ENCODE assay signal across 9 cellular contexts in genomic region chr1:47738560-47739182, GRCh38.
DNase-seq lines count a peak whose midpoint lies in the region; ATAC-seq and TF ChIP-seq lines count a peak whose summit lies in the region.
"Had no signal": no experiment of that assay in that cellular context is flagged by ENCODE, and none has a peak within 500 bp of the region (broad histone marks: within the 10 kb centered on the region; RNA-seq: fewer than 3 reads in every experiment).

No MANE protein-coding gene starts in this region.

- TF ChIP-seq CTCF in NB4 (IDR thresholded peaks at IDR 0.05; ENCODE audit: low read depth, low read length), result peak; percentile 65
- peak; percentile 80 to 87 for TF ChIP-seq CTCF in brain (conservative IDR thresholded peaks at IDR 0.05)
- TF ChIP-seq CTCF in kidney epithelial cell (IDR thresholded peaks at IDR 0.05; ENCODE audit: insufficient read depth, low read length, poor library complexity, severe bottlenecking), result peak; percentile 85
- TF ChIP-seq CTCF in natural killer cell (IDR thresholded peaks at IDR 0.05), result no peak

- H3K27me3 ChIP-seq in kidney epithelial cell (ENCODE audit: control insufficient read depth, insufficient read depth, low read length), result no peaks in the 10 kb centered on the region

- H3K27ac Mint-ChIP-seq in brain (no peak overlapping the region), natural killer cell (no peak overlapping the region)
- H3K27ac Mint-ChIP-seq: IgD-negative memory B cell had no signal

- ATAC-seq in HG03378 (IDR thresholded peaks at IDR 0.05; ENCODE audit: unreplicated experiment), result no peak
- no peak for ATAC-seq in natural killer cell

- H3K27me3 Mint-ChIP-seq in brain, result peaks cover 47% of the 10 kb centered on the region
- peaks cover 23 to 53% of the 10 kb centered on the region in 2 donors for H3K27me3 Mint-ChIP-seq in natural killer cell (ENCODE audit: low read depth in 2 of 2)

- no peaks in the 10 kb centered on the region for H3K36me3 Mint-ChIP-seq in brain
- H3K36me3 Mint-ChIP-seq in natural killer cell, result peaks cover 8% of the 10 kb centered on the region
- H3K36me3 Mint-ChIP-seq: IgD-negative memory B cell had no signal

- H3K36me3 ChIP-seq in kidney epithelial cell (ENCODE audit: control insufficient read depth, insufficient read depth, low read length), result no peaks in the 10 kb centered on the region

- no peak overlapping the region for H3K4me3 Mint-ChIP-seq in brain
- H3K4me3 Mint-ChIP-seq in natural killer cell, result no peak overlapping the region
- H3K4me3 Mint-ChIP-seq: IgD-negative memory B cell had no signal

- peaks cover 7 to 23% (median 16%) of the 10 kb centered on the region in 5 experiments for H3K9me3 Mint-ChIP-seq in brain
- H3K9me3 Mint-ChIP-seq in natural killer cell, result peaks cover 2 to 9% of the 10 kb centered on the region in 2 donors

- DNase-seq in Daoy (ENCODE audit: low read depth) (peak; percentile 53), NB4 (ENCODE audit: low read depth) (peak; percentile 20), kidney epithelial cell (ENCODE audit: low read depth) (no peak), ureter (ENCODE audit: low spot score) (peak; percentile 61), natural killer cell (no peak)
- no peak for DNase-seq in stimulated activated CD4-positive, alpha-beta T cell treated with anti-CD3 and anti-CD28 coated beads, Interleukin-4, amount 100 ng/mL, for 4 hours

- intact Hi-C loops in natural killer cell (cut with micrococcal nuclease), result no loop called here

- no peak for TF ChIP-seq POLR2A in NB4 (IDR thresholded peaks at IDR 0.05; ENCODE audit: extremely low read depth, insufficient read length)

- H3K4me1 Mint-ChIP-seq in brain (no peaks in the 10 kb centered on the region), natural killer cell (peaks cover 0 to 5% of the 10 kb centered on the region in 2 donors)

- H3K4me3 ChIP-seq in NB4 (ENCODE audit: low read depth, low read length) (no peak overlapping the region), kidney epithelial cell (ENCODE audit: low read depth, low read length) (no peak overlapping the region)

Comparison
In these comparisons a context has a peak if more than half of its experiments do, and no peak if none do; other contexts are left out.
1. DNase-seq: peak in Daoy (single experiment), NB4 (single experiment) and ureter (single experiment); none in kidney epithelial cell (single experiment), natural killer cell (single experiment) and stimulated activated CD4-positive, alpha-beta T cell treated with anti-CD3 and anti-CD28 coated beads, Interleukin-4, amount 100 ng/mL, for 4 hours (0 of 2).